In the genomic region with DNA sequence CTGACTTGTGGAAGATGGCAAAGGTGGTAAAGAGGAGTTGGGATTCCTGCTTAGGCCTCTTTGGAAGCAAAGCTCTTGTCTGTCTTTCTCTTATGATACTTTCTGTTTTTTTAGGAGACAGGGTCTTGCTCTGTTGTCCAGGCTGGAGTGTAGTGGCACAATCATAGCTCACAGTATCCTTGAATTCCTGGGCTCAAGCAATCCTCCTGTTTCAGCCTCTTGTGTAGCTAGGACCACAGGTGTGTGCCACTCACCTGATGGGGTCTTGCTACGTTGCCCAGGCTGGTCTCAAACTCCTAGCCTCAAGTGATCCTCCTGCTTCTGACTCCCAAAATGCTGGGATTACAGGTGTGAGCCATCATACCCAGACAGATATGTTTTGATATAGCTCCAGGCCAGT, we compare ENCODE assay signal across 35 cellular contexts.
"Had no signal": no experiment of that assay in that cellular context is flagged by ENCODE, and none has a peak within 500 bp of the region (broad histone marks: within the 10 kb centered on the region; RNA-seq: fewer than 3 reads in every experiment).

No MANE protein-coding gene starts in this region.

- H3K9ac ChIP-seq: KMS-11 had no signal

- H3K27me3 ChIP-seq: MG63 had no signal

- H3K4me2 ChIP-seq: KMS-11 had no signal

- H3K27ac ChIP-seq: KMS-11 had no signal

- H3K36me3 ChIP-seq: MG63 had no signal

- DNase-seq: Karpas-422, Kasumi-1, MG63, MM.1S, MV-4-11, NCI-H1048, NCI-H1092, NCI-H1092 treated with DMSO at 0.1 percent for 48 hours, NCI-H1105, NCI-H1105 treated with DMSO at 0.1 percent for 48 hours, NCI-H1417, NCI-H1417 treated with DMSO at 0.1 percent for 48 hours, NCI-H1436, NCI-H1436 treated with DMSO at 0.1 percent for 48 hours, NCI-H146, NCI-H1694, NCI-H1694 treated with DMSO at 0.1 percent for 48 hours, NCI-H187, NCI-H187 treated with DMSO at 0.1 percent for 48 hours, NCI-H1930, NCI-H2029, NCI-H2029 treated with DMSO at 0.1 percent for 48 hours, NCI-H2081, NCI-H2081 treated with DMSO at 0.1 percent for 48 hours, NCI-H2107, NCI-H2171 treated with DMSO at 0.1 percent for 48 hours, NCI-H2227 treated with DMSO at 0.1 percent for 48 hours, NCI-H226, NCI-H345, NCI-H446, NCI-H446 treated with DMSO at 0.1 percent for 48 hours, NCI-H510A, NCI-H510A treated with DMSO at 0.1 percent for 48 hours, NCI-H524 had no signal

- H3K4me3 ChIP-seq: MG63 had no signal
